In genomic region chr5:135560858-135561257, GRCh38 we compare ENCODE assay signal across 8 cellular contexts. TPM values are rescaled to one million over a fixed set of nuclear protein-coding genes. Genes with fewer than 3 reads are reported as not detected.
DNase-seq lines count a peak whose midpoint lies in the region; ATAC-seq and TF ChIP-seq lines count a peak whose summit lies in the region.

No MANE protein-coding gene starts in this region.

- DNase-seq in Calu3 (peak; percentile 91), NOMO-1 treated with DMSO at 0.1 percent for 48 hours (lab: John Stamatoyannopoulos, UW; ENCODE audit: unreplicated experiment) (peak; percentile 88), epithelial cell of proximal tubule (ENCODE audit: low read depth) (no peak), stromal cell of bone marrow (ENCODE audit: low read depth) (peak; percentile 55)
- peak; percentile 79 for DNase-seq in activated CD8-positive, alpha-beta memory T cell treated with anti-CD3 and anti-CD28 coated beads, Interleukin-2, amount 10 ng/mL, durations not matched to agents 7 days and 5 days
- DNase-seq in natural killer cell treated with Interleukin-12 subunit alpha and Interleukin-12 subunit beta and Interleukin-15 and Interleukin-18, amount 100 ng/mL, for 72 hours (ENCODE audit: low spot score) = peak; percentile 69

- peaks cover 8% of the 10 kb centered on the region for H3K4me1 Mint-ChIP-seq in Calu3 (ENCODE audit: low read depth, unreplicated experiment)
- H3K4me1 Mint-ChIP-seq in activated CD8-positive, alpha-beta memory T cell treated with anti-CD3 and anti-CD28 coated beads, Interleukin-2, amount 10 ng/mL, durations not matched to agents 7 days and 5 days = peaks cover 4% of the 10 kb centered on the region
- peaks cover 4 to 6% of the 10 kb centered on the region in 2 donors for H3K4me1 Mint-ChIP-seq in natural killer cell treated with Interleukin-12 subunit alpha and Interleukin-12 subunit beta and Interleukin-15 and Interleukin-18, amount 100 ng/mL, for 72 hours (ENCODE audit: low read depth in 2 of 2)

- intact Hi-C loops in Calu3 (cut with micrococcal nuclease; ENCODE audit: unreplicated experiment) = loop anchor here (1.0 kb wide), 2 partner anchors 168 to 269 kb away; no protein-coding TSS in a partner anchor

- no peak overlapping the region for H3K27ac Mint-ChIP-seq in Calu3 (ENCODE audit: unreplicated experiment)
- H3K27ac Mint-ChIP-seq in activated CD8-positive, alpha-beta memory T cell treated with anti-CD3 and anti-CD28 coated beads, Interleukin-2, amount 10 ng/mL, durations not matched to agents 7 days and 5 days = no peak overlapping the region
- H3K27ac Mint-ChIP-seq in natural killer cell treated with Interleukin-12 subunit alpha and Interleukin-12 subunit beta and Interleukin-15 and Interleukin-18, amount 100 ng/mL, for 72 hours = no peak overlapping the region

- CTCF ChIA-PET in Calu3 (lab: Charles Lee) = interaction anchor here (0.6 to 2.5 kb wide), 19 partner anchors 8 to 315 kb away, joined by 3 to 34 read pairs (median 5); partner anchors contain the start of gene SLC25A48
- CTCF ChIA-PET in activated CD8-positive, alpha-beta memory T cell treated with anti-CD3 and anti-CD28 coated beads, Interleukin-2, amount 10 ng/mL, durations not matched to agents 7 days and 5 days (lab: Charles Lee) = interaction anchor here (0.7 to 9.7 kb wide), 21 partner anchors 8 to 322 kb away, joined by 3 to 137 read pairs (median 5); partner anchors contain the start of genes CXCL14 and SLC25A48

- peaks cover 60% of the 10 kb centered on the region for H3K27me3 Mint-ChIP-seq in Calu3 (ENCODE audit: unreplicated experiment)
- H3K27me3 Mint-ChIP-seq in activated CD8-positive, alpha-beta memory T cell treated with anti-CD3 and anti-CD28 coated beads, Interleukin-2, amount 10 ng/mL, durations not matched to agents 7 days and 5 days = peaks cover 41% of the 10 kb centered on the region
- peaks cover 18 to 23% of the 10 kb centered on the region in 2 donors for H3K27me3 Mint-ChIP-seq in natural killer cell treated with Interleukin-12 subunit alpha and Interleukin-12 subunit beta and Interleukin-15 and Interleukin-18, amount 100 ng/mL, for 72 hours

- no peak overlapping the region for H3K4me3 ChIP-seq in epithelial cell of proximal tubule (ENCODE audit: low read depth, low read length)

- no peaks in the 10 kb centered on the region for H3K9me3 Mint-ChIP-seq in Calu3 (ENCODE audit: low read depth, unreplicated experiment)
- H3K9me3 Mint-ChIP-seq in activated CD8-positive, alpha-beta memory T cell treated with anti-CD3 and anti-CD28 coated beads, Interleukin-2, amount 10 ng/mL, durations not matched to agents 7 days and 5 days (ENCODE audit: low read depth) = no peaks in the 10 kb centered on the region
- no peaks in the 10 kb centered on the region for H3K9me3 Mint-ChIP-seq in natural killer cell treated with Interleukin-12 subunit alpha and Interleukin-12 subunit beta and Interleukin-15 and Interleukin-18, amount 100 ng/mL, for 72 hours

- peak; percentile 98 for ATAC-seq in GM19463 (IDR thresholded peaks at IDR 0.05; ENCODE audit: unreplicated experiment)
- ATAC-seq in HG03558 (IDR thresholded peaks at IDR 0.05; ENCODE audit: extremely low read depth, unreplicated experiment) = peak; percentile 78
- ATAC-seq in activated CD8-positive, alpha-beta memory T cell treated with anti-CD3 and anti-CD28 coated beads, Interleukin-2, amount 10 ng/mL, durations not matched to agents 7 days and 5 days = peak; percentile 73
- peak; percentile 73 to 79 for ATAC-seq in natural killer cell treated with Interleukin-12 subunit alpha and Interleukin-12 subunit beta and Interleukin-15 and Interleukin-18, amount 100 ng/mL, for 72 hours

- TF ChIP-seq CTCF in Calu3 (IDR thresholded peaks at IDR 0.05; ENCODE audit: unreplicated experiment) (peak; percentile 73), epithelial cell of proximal tubule (conservative IDR thresholded peaks at IDR 0.05; ENCODE audit: low read depth, low read length) (peak; percentile 92)

- BruUV-seq in Calu3 (replicated peaks; lab: Mats Ljungman, UMichigan) = no TSS peak

- H3K36me3 Mint-ChIP-seq in Calu3 (ENCODE audit: insufficient read depth, unreplicated experiment) = no peaks in the 10 kb centered on the region
- H3K36me3 Mint-ChIP-seq in activated CD8-positive, alpha-beta memory T cell treated with anti-CD3 and anti-CD28 coated beads, Interleukin-2, amount 10 ng/mL, durations not matched to agents 7 days and 5 days = no peaks in the 10 kb centered on the region
- H3K36me3 Mint-ChIP-seq in natural killer cell treated with Interleukin-12 subunit alpha and Interleukin-12 subunit beta and Interleukin-15 and Interleukin-18, amount 100 ng/mL, for 72 hours = no peaks in the 10 kb centered on the region

- H3K4me3 Mint-ChIP-seq in Calu3 (ENCODE audit: low read depth, unreplicated experiment) = no peak overlapping the region
- H3K4me3 Mint-ChIP-seq in activated CD8-positive, alpha-beta memory T cell treated with anti-CD3 and anti-CD28 coated beads, Interleukin-2, amount 10 ng/mL, durations not matched to agents 7 days and 5 days = no peak overlapping the region
- no peak overlapping the region for H3K4me3 Mint-ChIP-seq in natural killer cell treated with Interleukin-12 subunit alpha and Interleukin-12 subunit beta and Interleukin-15 and Interleukin-18, amount 100 ng/mL, for 72 hours

RNA-seq across cellular contexts. Expression of gene CXCL14, which starts 17.9 kb away (rescaled TPM):
- total RNA-seq in Calu3 (2022) (0.27 TPM in 1 of 2 replicates, not detected in the other), epithelial cell of proximal tubule (0.06 and 0.14 TPM in 2 replicates)
- not detected for total RNA-seq in activated CD8-positive, alpha-beta memory T cell treated with anti-CD3 and anti-CD28 coated beads, Interleukin-2, amount 10 ng/mL, durations not matched to agents 7 days and 5 days
- total RNA-seq in natural killer cell treated with Interleukin-12 subunit alpha and Interleukin-12 subunit beta and Interleukin-15 and Interleukin-18, amount 100 ng/mL, for 72 hours = not detected

RNA-seq across cellular contexts. Expression of gene NEUROG1, which starts 25.1 kb away (rescaled TPM):
- total RNA-seq in Calu3 (2022) = not detected in 2 replicates
- total RNA-seq in activated CD8-positive, alpha-beta memory T cell treated with anti-CD3 and anti-CD28 coated beads, Interleukin-2, amount 10 ng/mL, durations not matched to agents 7 days and 5 days = not detected
- not detected in 2 replicates for total RNA-seq in epithelial cell of proximal tubule
- total RNA-seq in natural killer cell treated with Interleukin-12 subunit alpha and Interleukin-12 subunit beta and Interleukin-15 and Interleukin-18, amount 100 ng/mL, for 72 hours = not detected
